ENCODE assay signal across 1 cellular context in the genomic region with DNA sequence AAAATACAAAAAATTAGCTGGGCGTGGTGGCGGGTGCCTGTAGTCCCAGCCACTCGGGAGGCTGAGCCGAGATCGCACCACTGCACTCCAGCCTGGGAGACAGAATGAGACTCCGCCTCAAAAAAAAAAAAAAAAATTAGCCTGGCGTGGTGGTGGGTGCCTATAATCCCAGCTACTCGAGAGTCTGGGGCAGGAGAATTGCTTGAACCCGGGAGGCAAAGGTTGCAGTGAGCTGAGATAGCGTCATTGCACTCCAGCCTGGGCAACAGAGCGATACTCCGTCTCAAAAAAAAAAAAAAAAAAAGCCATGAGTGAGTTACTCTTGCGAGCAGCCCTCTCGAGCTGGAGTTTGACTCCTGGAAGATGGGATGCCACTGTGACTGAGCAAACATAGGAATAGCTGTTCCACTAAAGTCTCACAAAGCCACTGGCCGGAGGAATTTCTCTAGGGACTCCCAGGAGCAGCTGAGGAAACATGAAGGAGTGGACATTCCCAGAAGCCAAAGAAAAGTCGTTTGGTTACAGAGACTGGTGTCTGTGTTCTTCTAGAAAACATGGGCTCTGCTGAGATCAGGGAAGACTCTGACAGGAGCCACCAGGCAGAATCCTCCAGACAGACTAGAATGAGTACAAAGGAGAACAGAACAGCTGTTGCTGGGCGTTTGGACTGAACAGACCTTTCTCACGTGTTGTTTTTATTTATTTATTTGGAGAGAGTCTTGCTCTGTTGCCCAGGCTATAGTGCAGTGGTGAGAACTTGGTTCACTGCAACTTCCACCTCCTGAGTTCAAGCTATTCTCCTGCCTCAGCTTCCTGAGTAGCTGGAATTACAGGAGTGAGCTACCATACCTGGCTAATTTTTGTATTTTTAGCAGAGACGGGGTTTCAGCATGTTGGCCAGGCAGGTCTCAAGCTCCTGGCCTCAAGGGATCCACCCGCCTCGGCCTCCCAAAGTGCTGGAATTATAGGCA.
TF ChIP-seq lines count a peak whose summit lies in the region.

No MANE protein-coding gene starts in this region.

TF ChIP-seq in HepG2, 621 proteins besides CTCF, POLR2A, EP300 and RAD21 (continued from another document):
- TF ChIP-seq, protein P1, sequence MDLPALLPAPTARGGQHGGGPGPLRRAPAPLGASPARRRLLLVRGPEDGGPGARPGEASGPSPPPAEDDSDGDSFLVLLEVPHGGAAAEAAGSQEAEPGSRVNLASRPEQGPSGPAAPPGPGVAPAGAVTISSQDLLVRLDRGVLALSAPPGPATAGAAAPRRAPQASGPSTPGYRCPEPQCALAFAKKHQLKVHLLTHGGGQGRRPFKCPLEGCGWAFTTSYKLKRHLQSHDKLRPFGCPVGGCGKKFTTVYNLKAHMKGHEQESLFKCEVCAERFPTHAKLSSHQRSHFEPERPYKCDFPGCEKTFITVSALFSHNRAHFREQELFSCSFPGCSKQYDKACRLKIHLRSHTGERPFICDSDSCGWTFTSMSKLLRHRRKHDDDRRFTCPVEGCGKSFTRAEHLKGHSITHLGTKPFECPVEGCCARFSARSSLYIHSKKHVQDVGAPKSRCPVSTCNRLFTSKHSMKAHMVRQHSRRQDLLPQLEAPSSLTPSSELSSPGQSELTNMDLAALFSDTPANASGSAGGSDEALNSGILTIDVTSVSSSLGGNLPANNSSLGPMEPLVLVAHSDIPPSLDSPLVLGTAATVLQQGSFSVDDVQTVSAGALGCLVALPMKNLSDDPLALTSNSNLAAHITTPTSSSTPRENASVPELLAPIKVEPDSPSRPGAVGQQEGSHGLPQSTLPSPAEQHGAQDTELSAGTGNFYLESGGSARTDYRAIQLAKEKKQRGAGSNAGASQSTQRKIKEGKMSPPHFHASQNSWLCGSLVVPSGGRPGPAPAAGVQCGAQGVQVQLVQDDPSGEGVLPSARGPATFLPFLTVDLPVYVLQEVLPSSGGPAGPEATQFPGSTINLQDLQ (CRISPR knock-in tag; IDR thresholded peaks at IDR 0.05), result no peak
- no peak for TF ChIP-seq KLF12 (CRISPR knock-in tag; IDR thresholded peaks at IDR 0.05; ENCODE audit: borderline replicate concordance)
- TF ChIP-seq ZNF282 (IDR thresholded peaks at IDR 0.05; ENCODE audit: partially characterized antibody), result no peak
- 0 out of 2 replicates have a peak, but pooled peaks have one; percentile 9 for TF ChIP-seq GFI1 (CRISPR knock-in tag; IDR thresholded peaks at IDR 0.05; ENCODE audit: borderline replicate concordance)
- peak; percentile 2; the same call in 1 of the 2 replicates for TF ChIP-seq MEIS2 (CRISPR knock-in tag; IDR thresholded peaks at IDR 0.05)
- TF ChIP-seq ZNF761 (CRISPR knock-in tag; conservative IDR thresholded peaks at IDR 0.05), result 0 out of 2 replicates have a peak, but pooled peaks have one; percentile 39
- no peak for TF ChIP-seq ZNF138 (CRISPR knock-in tag; IDR thresholded peaks at IDR 0.05; ENCODE audit: low read depth)
- TF ChIP-seq, protein P2, sequence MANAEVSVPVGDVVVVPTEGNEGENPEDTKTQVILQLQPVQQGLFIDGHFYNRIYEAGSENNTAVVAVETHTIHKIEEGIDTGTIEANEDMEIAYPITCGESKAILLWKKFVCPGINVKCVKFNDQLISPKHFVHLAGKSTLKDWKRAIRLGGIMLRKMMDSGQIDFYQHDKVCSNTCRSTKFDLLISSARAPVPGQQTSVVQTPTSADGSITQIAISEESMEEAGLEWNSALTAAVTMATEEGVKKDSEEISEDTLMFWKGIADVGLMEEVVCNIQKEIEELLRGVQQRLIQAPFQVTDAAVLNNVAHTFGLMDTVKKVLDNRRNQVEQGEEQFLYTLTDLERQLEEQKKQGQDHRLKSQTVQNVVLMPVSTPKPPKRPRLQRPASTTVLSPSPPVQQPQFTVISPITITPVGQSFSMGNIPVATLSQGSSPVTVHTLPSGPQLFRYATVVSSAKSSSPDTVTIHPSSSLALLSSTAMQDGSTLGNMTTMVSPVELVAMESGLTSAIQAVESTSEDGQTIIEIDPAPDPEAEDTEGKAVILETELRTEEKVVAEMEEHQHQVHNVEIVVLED (CRISPR knock-in tag; IDR thresholded peaks at IDR 0.05; ENCODE audit: borderline replicate concordance), result no peak
- peak; percentile 91 for TF ChIP-seq ZNF441 (CRISPR knock-in tag; IDR thresholded peaks at IDR 0.05; ENCODE audit: borderline replicate concordance)
- no peak for TF ChIP-seq ZNF33A (CRISPR knock-in tag; IDR thresholded peaks at IDR 0.05; ENCODE audit: borderline replicate concordance)
- TF ChIP-seq, protein P3, sequence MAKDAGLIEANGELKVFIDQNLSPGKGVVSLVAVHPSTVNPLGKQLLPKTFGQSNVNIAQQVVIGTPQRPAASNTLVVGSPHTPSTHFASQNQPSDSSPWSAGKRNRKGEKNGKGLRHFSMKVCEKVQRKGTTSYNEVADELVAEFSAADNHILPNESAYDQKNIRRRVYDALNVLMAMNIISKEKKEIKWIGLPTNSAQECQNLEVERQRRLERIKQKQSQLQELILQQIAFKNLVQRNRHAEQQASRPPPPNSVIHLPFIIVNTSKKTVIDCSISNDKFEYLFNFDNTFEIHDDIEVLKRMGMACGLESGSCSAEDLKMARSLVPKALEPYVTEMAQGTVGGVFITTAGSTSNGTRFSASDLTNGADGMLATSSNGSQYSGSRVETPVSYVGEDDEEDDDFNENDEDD (CRISPR knock-in tag; IDR thresholded peaks at IDR 0.05; ENCODE audit: borderline replicate concordance), result no peak
- TF ChIP-seq KDM2A (CRISPR knock-in tag; IDR thresholded peaks at IDR 0.05; ENCODE audit: borderline replicate concordance, low read depth), result no peak
- no peak for TF ChIP-seq ZNF589 (CRISPR knock-in tag; conservative IDR thresholded peaks at IDR 0.05)
